Comparison of ENCODE assay signal across 8 cellular contexts in the genomic region with DNA sequence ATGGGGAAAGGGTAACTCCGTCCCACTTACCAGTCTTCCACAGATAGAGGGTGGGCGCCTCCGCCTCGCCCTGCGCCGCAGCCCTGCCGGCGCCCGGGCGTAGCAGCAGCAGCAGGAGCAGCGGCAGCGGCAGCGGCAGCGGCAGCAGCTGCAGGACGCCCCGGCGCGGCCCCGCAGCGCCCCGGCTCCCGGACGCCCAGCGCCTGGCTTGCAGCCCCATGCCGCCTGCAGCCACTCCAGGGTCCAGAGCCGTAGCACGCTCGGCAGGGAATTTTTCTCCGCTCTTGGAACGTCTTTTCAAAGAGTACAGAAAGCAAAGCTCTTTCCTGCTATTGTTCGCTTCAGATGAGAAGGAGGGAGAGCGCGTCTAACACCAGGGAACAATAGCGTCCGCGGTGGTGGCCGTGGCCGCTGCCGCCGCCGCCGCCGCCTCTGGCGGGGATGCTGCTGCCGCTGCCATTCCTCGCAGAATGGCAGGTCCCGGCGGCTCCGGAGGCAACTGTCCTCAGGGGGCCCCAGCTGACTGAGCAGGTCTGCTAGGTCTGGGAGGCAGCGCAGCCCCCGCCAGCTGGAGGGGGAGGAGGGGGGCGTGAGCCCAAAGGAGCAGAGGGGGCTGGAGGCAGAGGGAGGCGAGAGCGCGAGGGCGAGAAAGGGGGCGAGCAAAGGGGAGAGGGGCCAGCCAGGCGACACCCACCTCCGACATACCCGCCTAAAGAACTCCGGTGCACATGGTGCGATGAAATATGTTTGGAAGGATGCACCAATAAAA. TPM values are rescaled to one million over a fixed set of nuclear protein-coding genes. Genes with fewer than 3 reads are reported as not detected.
DNase-seq lines count a peak whose midpoint lies in the region; ATAC-seq and TF ChIP-seq lines count a peak whose summit lies in the region.

A gene with protein sequence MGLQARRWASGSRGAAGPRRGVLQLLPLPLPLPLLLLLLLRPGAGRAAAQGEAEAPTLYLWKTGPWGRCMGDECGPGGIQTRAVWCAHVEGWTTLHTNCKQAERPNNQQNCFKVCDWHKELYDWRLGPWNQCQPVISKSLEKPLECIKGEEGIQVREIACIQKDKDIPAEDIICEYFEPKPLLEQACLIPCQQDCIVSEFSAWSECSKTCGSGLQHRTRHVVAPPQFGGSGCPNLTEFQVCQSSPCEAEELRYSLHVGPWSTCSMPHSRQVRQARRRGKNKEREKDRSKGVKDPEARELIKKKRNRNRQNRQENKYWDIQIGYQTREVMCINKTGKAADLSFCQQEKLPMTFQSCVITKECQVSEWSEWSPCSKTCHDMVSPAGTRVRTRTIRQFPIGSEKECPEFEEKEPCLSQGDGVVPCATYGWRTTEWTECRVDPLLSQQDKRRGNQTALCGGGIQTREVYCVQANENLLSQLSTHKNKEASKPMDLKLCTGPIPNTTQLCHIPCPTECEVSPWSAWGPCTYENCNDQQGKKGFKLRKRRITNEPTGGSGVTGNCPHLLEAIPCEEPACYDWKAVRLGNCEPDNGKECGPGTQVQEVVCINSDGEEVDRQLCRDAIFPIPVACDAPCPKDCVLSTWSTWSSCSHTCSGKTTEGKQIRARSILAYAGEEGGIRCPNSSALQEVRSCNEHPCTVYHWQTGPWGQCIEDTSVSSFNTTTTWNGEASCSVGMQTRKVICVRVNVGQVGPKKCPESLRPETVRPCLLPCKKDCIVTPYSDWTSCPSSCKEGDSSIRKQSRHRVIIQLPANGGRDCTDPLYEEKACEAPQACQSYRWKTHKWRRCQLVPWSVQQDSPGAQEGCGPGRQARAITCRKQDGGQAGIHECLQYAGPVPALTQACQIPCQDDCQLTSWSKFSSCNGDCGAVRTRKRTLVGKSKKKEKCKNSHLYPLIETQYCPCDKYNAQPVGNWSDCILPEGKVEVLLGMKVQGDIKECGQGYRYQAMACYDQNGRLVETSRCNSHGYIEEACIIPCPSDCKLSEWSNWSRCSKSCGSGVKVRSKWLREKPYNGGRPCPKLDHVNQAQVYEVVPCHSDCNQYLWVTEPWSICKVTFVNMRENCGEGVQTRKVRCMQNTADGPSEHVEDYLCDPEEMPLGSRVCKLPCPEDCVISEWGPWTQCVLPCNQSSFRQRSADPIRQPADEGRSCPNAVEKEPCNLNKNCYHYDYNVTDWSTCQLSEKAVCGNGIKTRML (N-terminal part only) (minus strand): TSS at position 472 of the 769 bp plus-strand sequence. CDS start 252 bp downstream, at position 220.

- DNase-seq in AG10803 (ENCODE audit: low read depth) (peak; percentile 11), HuH-7.5 (ENCODE audit: low spot score) (peak; percentile 52), SJSA1 (ENCODE audit: low read depth in 1 of 2, low spot score in 2 of 2) (peak; percentile 46 to 52), lung microvascular endothelial cell (ENCODE audit: low read depth in 2 of 2) (peak; percentile 77 to 81)
- DNase-seq in effector CD8-positive, alpha-beta T cell (lab: John Stamatoyannopoulos, UW): no peak

- peak within 1 kb of the TSS; percentile 54 for H3K4me3 ChIP-seq in AG10803 (ENCODE audit: low read length)
- H3K4me3 ChIP-seq in SJSA1: peak within 1 kb of the TSS; percentile 31
- peak within 1 kb of the TSS; percentile 59 for H3K4me3 ChIP-seq in endocrine pancreas (ENCODE audit: control insufficient read depth, insufficient read depth, low read length)

- H3K4me1 ChIP-seq in SJSA1 (replicated peaks): peaks cover 14% of the 10 kb centered on the region
- H3K4me1 ChIP-seq in endocrine pancreas (ENCODE audit: control insufficient read depth, insufficient read depth, low read length): no peaks in the 10 kb centered on the region

- no peaks in the 10 kb centered on the region for H3K9me3 ChIP-seq in SJSA1 (replicated peaks)
- no peaks in the 10 kb centered on the region for H3K9me3 ChIP-seq in endocrine pancreas (ENCODE audit: control insufficient read depth, low read length)

- H3K9ac ChIP-seq in endocrine pancreas (ENCODE audit: control insufficient read depth, insufficient read depth, low read length): no peak within 1 kb of the TSS

- no peak for TF ChIP-seq CTCF in AG10803 (conservative IDR thresholded peaks at IDR 0.05; ENCODE audit: low read length)

- peaks cover 41% of the 10 kb centered on the region for H3K27me3 ChIP-seq in SJSA1 (replicated peaks)
- H3K27me3 ChIP-seq in endocrine pancreas (ENCODE audit: control insufficient read depth, insufficient read depth, low read length): no peaks in the 10 kb centered on the region

- H3K27ac ChIP-seq in SJSA1 (no peak within 1 kb of the TSS), temporal lobe (ENCODE audit: low read depth, low read length) (peak within 1 kb of the TSS; percentile 18)

- no peaks in the 10 kb centered on the region for H3K36me3 ChIP-seq in SJSA1
- no peaks in the 10 kb centered on the region for H3K36me3 ChIP-seq in endocrine pancreas (ENCODE audit: control insufficient read depth, insufficient read depth, low read length)

- ATAC-seq in GM18519 (IDR thresholded peaks at IDR 0.05; ENCODE audit: low FRiP score, unreplicated experiment): peak; percentile 67

RNA-seq across cellular contexts. Expression of the gene that starts here (rescaled TPM):
- not detected in 2 replicates for total RNA-seq in SJSA1 (2014; rRNA removed; shearing (Covaris generic))
- total RNA-seq in lung microvascular endothelial cell: 16.1 and 17.4 TPM in 2 replicates
- total RNA-seq in temporal lobe: 30.5 TPM

Comparison
In these comparisons a context has a peak if more than half of its experiments do, and no peak if none do; other contexts are left out.
1. RNA of the gene that starts here (total RNA-seq): 30.5 TPM in temporal lobe (single experiment) and 16.1 to 17.4 TPM in lung microvascular endothelial cell; not detected in SJSA1; every median in the first group is over 10 times any median in the second.
2. Peak in DNase-seq and H3K4me3 ChIP-seq in SJSA1; RNA of the gene not detected or under 1 TPM.
3. Peak in every context shown above with its lines, with median percentiles within 50 percentile points of each other: H3K4me3 ChIP-seq.